ENCODE assay signal across 14 cellular contexts in genomic region chr13:104011505-104012270, GRCh38.
A peak's percentile ranks its signal among the peaks of the same experiment; 100 is the strongest.
DNase-seq lines count a peak whose midpoint lies in the region; ATAC-seq and TF ChIP-seq lines count a peak whose summit lies in the region.
"Had no signal": no experiment of that assay in that cellular context is flagged by ENCODE, and none has a peak within 500 bp of the region (broad histone marks: within the 10 kb centered on the region; RNA-seq: fewer than 3 reads in every experiment).

No MANE protein-coding gene starts in this region.

- POLR2A ChIA-PET in WTC11 (lab: Charles Lee) = no interaction called here
- POLR2A ChIA-PET in naive thymus-derived CD8-positive, alpha-beta T cell (lab: Charles Lee) = no interaction called here

- no peaks in the 10 kb centered on the region for H3K27me3 ChIP-seq in skeletal muscle satellite cell (ENCODE audit: control insufficient read depth, insufficient read depth, low read length)
- H3K27me3 ChIP-seq: SJSA1 had no signal

- DNase-seq in NCI-H187 (lab: John Stamatoyannopoulos, UW) (peak; percentile 76), WTC11 (ENCODE audit: low spot score) (no peak), iPS-NIHi11 (ENCODE audit: low spot score) (peak; percentile 20), NCI-H748 (lab: John Stamatoyannopoulos, UW; ENCODE audit: unreplicated experiment) (no peak), AML-193 (lab: John Stamatoyannopoulos, UW) (no peak)
- no peak for DNase-seq in naive thymus-derived CD8-positive, alpha-beta T cell
- DNase-seq: activated CD4-positive, alpha-beta T cell treated with anti-CD3 and anti-CD28 coated beads, Interleukin-2, amount 50 U/mL, for 1 hour; activated gamma-delta T cell treated with Interleukin-2 at 50 U/mL for 16 hours; hypothalamus; NCI-H1694 treated with DMSO at 0.1 percent for 48 hours had no signal

- peaks cover 3% of the 10 kb centered on the region; the same call in 1 of the 2 replicates for H3K9me3 Mint-ChIP-seq in WTC11
- H3K9me3 Mint-ChIP-seq in naive thymus-derived CD8-positive, alpha-beta T cell = peaks cover 0 to 8% (median 2%) of the 10 kb centered on the region in 9 donors
- H3K9me3 Mint-ChIP-seq: stimulated activated naive CD8-positive, alpha-beta T cell treated with anti-CD3 and anti-CD28 coated beads, Interleukin-15, Interleukin-2, amounts not matched to agents 100 ng/mL and 50 ng/mL, for 24 hours had no signal

- H3K4me2 ChIP-seq in skeletal muscle satellite cell (ENCODE audit: low read length) = peak overlapping the region; percentile 19

- CTCF ChIA-PET in WTC11 (lab: Charles Lee) = no interaction called here

- H3K4me3 ChIP-seq in skeletal muscle satellite cell (ENCODE audit: low read length) = no peak overlapping the region
- H3K4me3 ChIP-seq: SJSA1 had no signal

- H3K36me3 ChIP-seq in skeletal muscle satellite cell (ENCODE audit: insufficient read depth, low read length) = no peaks in the 10 kb centered on the region
- H3K36me3 ChIP-seq: SJSA1 had no signal

- peaks cover 10% of the 10 kb centered on the region for H3K4me1 ChIP-seq in skeletal muscle satellite cell (ENCODE audit: control insufficient read depth, insufficient read depth, low read length)

- no peak for TF ChIP-seq CTCF in WTC11 (IDR thresholded peaks at IDR 0.05)

- ATAC-seq in WTC11 (peak; percentile 75), HG03280 (IDR thresholded peaks at IDR 0.05; ENCODE audit: unreplicated experiment) (no peak)
- no peak for ATAC-seq in naive thymus-derived CD8-positive, alpha-beta T cell

- H3K9me3 ChIP-seq in skeletal muscle satellite cell (replicated peaks; ENCODE audit: low read length) = no peaks in the 10 kb centered on the region
- H3K9me3 ChIP-seq: SJSA1 had no signal

- no peak overlapping the region for H3K9ac ChIP-seq in skeletal muscle satellite cell (ENCODE audit: low read depth, low read length)

- H3K27ac Mint-ChIP-seq in WTC11 = no peak overlapping the region
- no peak overlapping the region for H3K27ac Mint-ChIP-seq in naive thymus-derived CD8-positive, alpha-beta T cell
- H3K27ac Mint-ChIP-seq: stimulated activated naive CD8-positive, alpha-beta T cell treated with anti-CD3 and anti-CD28 coated beads, Interleukin-15, Interleukin-2, amounts not matched to agents 100 ng/mL and 50 ng/mL, for 24 hours had no signal

- H3K27me3 Mint-ChIP-seq in WTC11 (ENCODE audit: low read depth) = no peaks in the 10 kb centered on the region
- no peaks in the 10 kb centered on the region for H3K27me3 Mint-ChIP-seq in naive thymus-derived CD8-positive, alpha-beta T cell
- H3K27me3 Mint-ChIP-seq: stimulated activated naive CD8-positive, alpha-beta T cell treated with anti-CD3 and anti-CD28 coated beads, Interleukin-15, Interleukin-2, amounts not matched to agents 100 ng/mL and 50 ng/mL, for 24 hours had no signal

- no peak overlapping the region for H3K4me3 Mint-ChIP-seq in WTC11
- H3K4me3 Mint-ChIP-seq in naive thymus-derived CD8-positive, alpha-beta T cell = no peak overlapping the region
- H3K4me3 Mint-ChIP-seq: stimulated activated naive CD8-positive, alpha-beta T cell treated with anti-CD3 and anti-CD28 coated beads, Interleukin-15, Interleukin-2, amounts not matched to agents 100 ng/mL and 50 ng/mL, for 24 hours had no signal

- no peaks in the 10 kb centered on the region for H3K36me3 Mint-ChIP-seq in WTC11
- H3K36me3 Mint-ChIP-seq in naive thymus-derived CD8-positive, alpha-beta T cell = no peaks in the 10 kb centered on the region

- H3K4me1 Mint-ChIP-seq in WTC11 = peaks cover 18% of the 10 kb centered on the region
- no peaks in the 10 kb centered on the region for H3K4me1 Mint-ChIP-seq in naive thymus-derived CD8-positive, alpha-beta T cell

TF ChIP-seq in WTC11, 78 proteins besides CTCF, POLR2A, EP300 and RAD21 (continues in another document):
- TF ChIP-seq ZNF138 (CRISPR knock-in tag; conservative IDR thresholded peaks at IDR 0.05) = no peak
- no peak for TF ChIP-seq ZNF232 (CRISPR knock-in tag; IDR thresholded peaks at IDR 0.05)
- no peak for TF ChIP-seq TCF7 (CRISPR knock-in tag; IDR thresholded peaks at IDR 0.05; ENCODE audit: low read depth)
- no peak for TF ChIP-seq ZBTB21 (CRISPR knock-in tag; IDR thresholded peaks at IDR 0.05; ENCODE audit: borderline replicate concordance)
- no peak for TF ChIP-seq HMGXB4 (CRISPR knock-in tag; IDR thresholded peaks at IDR 0.05)
- no peak for TF ChIP-seq EMX1 (CRISPR knock-in tag; IDR thresholded peaks at IDR 0.05)
- no peak for TF ChIP-seq SMAD4 (CRISPR knock-in tag; IDR thresholded peaks at IDR 0.05)
- no peak for TF ChIP-seq AFF4 (CRISPR knock-in tag; IDR thresholded peaks at IDR 0.05; ENCODE audit: borderline replicate concordance)
- no peak for TF ChIP-seq NR1H2 (CRISPR knock-in tag; IDR thresholded peaks at IDR 0.05)
- TF ChIP-seq, protein P1, sequence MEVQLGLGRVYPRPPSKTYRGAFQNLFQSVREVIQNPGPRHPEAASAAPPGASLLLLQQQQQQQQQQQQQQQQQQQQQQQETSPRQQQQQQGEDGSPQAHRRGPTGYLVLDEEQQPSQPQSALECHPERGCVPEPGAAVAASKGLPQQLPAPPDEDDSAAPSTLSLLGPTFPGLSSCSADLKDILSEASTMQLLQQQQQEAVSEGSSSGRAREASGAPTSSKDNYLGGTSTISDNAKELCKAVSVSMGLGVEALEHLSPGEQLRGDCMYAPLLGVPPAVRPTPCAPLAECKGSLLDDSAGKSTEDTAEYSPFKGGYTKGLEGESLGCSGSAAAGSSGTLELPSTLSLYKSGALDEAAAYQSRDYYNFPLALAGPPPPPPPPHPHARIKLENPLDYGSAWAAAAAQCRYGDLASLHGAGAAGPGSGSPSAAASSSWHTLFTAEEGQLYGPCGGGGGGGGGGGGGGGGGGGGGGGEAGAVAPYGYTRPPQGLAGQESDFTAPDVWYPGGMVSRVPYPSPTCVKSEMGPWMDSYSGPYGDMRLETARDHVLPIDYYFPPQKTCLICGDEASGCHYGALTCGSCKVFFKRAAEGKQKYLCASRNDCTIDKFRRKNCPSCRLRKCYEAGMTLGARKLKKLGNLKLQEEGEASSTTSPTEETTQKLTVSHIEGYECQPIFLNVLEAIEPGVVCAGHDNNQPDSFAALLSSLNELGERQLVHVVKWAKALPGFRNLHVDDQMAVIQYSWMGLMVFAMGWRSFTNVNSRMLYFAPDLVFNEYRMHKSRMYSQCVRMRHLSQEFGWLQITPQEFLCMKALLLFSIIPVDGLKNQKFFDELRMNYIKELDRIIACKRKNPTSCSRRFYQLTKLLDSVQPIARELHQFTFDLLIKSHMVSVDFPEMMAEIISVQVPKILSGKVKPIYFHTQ (CRISPR knock-in tag; IDR thresholded peaks at IDR 0.05) = no peak
- TF ChIP-seq, protein P2, sequence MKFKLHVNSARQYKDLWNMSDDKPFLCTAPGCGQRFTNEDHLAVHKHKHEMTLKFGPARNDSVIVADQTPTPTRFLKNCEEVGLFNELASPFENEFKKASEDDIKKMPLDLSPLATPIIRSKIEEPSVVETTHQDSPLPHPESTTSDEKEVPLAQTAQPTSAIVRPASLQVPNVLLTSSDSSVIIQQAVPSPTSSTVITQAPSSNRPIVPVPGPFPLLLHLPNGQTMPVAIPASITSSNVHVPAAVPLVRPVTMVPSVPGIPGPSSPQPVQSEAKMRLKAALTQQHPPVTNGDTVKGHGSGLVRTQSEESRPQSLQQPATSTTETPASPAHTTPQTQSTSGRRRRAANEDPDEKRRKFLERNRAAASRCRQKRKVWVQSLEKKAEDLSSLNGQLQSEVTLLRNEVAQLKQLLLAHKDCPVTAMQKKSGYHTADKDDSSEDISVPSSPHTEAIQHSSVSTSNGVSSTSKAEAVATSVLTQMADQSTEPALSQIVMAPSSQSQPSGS (CRISPR knock-in tag; IDR thresholded peaks at IDR 0.05; ENCODE audit: borderline replicate concordance, low read depth) = no peak

Comparison
In these comparisons a context has a peak if more than half of its experiments do, and no peak if none do; other contexts are left out.
1. DNase-seq: peak in NCI-H187 (2 of 2) and iPS-NIHi11 (single experiment); none in WTC11 (single experiment), naive thymus-derived CD8-positive, alpha-beta T cell (0 of 10), NCI-H748 (single experiment) and AML-193 (0 of 2).